Comparison of ENCODE assay signal across 8 cellular contexts in genomic region chr6:36442083-36442670, GRCh38. TPM values are rescaled to one million over a fixed set of nuclear protein-coding genes. Genes with fewer than 3 reads are reported as not detected.
DNase-seq lines count a peak whose midpoint lies in the region; ATAC-seq, FAIRE-seq and TF ChIP-seq lines count a peak whose summit lies in the region.

No MANE protein-coding gene starts in this region.

- H3K4me1 ChIP-seq in SK-N-SH (ENCODE audit: control insufficient read depth in 1 of 2, insufficient read depth in 2 of 2, low read depth in 1 of 2, low read length in 1 of 2) (peaks cover 17 to 23% of the 10 kb centered on the region in 2 experiments; a peak in 3 of 4 replicates), keratinocyte (ENCODE audit: control insufficient read depth, extremely low read depth, insufficient read depth, low read length) (peaks cover 32% of the 10 kb centered on the region), subcutaneous abdominal adipose tissue (ENCODE audit: control insufficient read depth in 5 of 5, insufficient read depth in 5 of 5, low read length in 5 of 5) (peaks cover 8 to 40% (median 31%) of the 10 kb centered on the region in 5 donors)

- H3K4me3 ChIP-seq in SK-N-SH (ENCODE audit: low read depth in 2 of 2, low read length in 1 of 2) (peak overlapping the region; percentile 72 to 95), keratinocyte (ENCODE audit: control insufficient read depth in 2 of 3, extremely low read depth in 1 of 3, insufficient read depth in 2 of 3, low read depth in 1 of 3, low read length in 3 of 3) (peak overlapping the region; percentile 68 to 96 (median 96)), subcutaneous abdominal adipose tissue (ENCODE audit: low read depth in 1 of 5, low read length in 5 of 5) (peak overlapping the region; percentile 90 to 98 (median 97))

- H3F3A ChIP-seq in SK-N-SH (replicated peaks; ENCODE audit: insufficient read depth): peaks cover 43% of the 10 kb centered on the region

- H3K27me3 ChIP-seq in SK-N-SH (ENCODE audit: insufficient read depth): no peaks in the 10 kb centered on the region
- no peaks in the 10 kb centered on the region for H3K27me3 ChIP-seq in keratinocyte (ENCODE audit: control insufficient read depth, extremely low read depth, insufficient read depth, low read length)
- H3K27me3 ChIP-seq in subcutaneous abdominal adipose tissue (ENCODE audit: control insufficient read depth in 5 of 5, insufficient read depth in 4 of 5, low read length in 5 of 5): no peaks in the 10 kb centered on the region

- dilution Hi-C loops in keratinocyte (cut with MboI; ENCODE audit: extremely low pct_ligation_motif_present, low sequenced_read_pairs): no loop called here

- DNase-seq in SK-N-SH: no peak
- no peak for DNase-seq in keratinocyte (ENCODE audit: low read depth, low spot score)
- DNase-seq in DMS153 treated with DMSO at 0.1 percent for 48 hours (lab: John Stamatoyannopoulos, UW; ENCODE audit: unreplicated experiment): no peak

- peak overlapping the region; percentile 98 for H3K9ac ChIP-seq in SK-N-SH
- peak overlapping the region; percentile 93 for H3K9ac ChIP-seq in keratinocyte (ENCODE audit: control insufficient read depth, extremely low read depth, insufficient read depth, low read length)
- H3K9ac ChIP-seq in subcutaneous abdominal adipose tissue (ENCODE audit: low read length in 5 of 5): peak overlapping the region; percentile 71 to 98 (median 86)

- H3K9me2 ChIP-seq in SK-N-SH: no peaks in the 10 kb centered on the region

- H3K27ac ChIP-seq in SK-N-SH (ENCODE audit: low read depth in 2 of 2, low read length in 1 of 2): peak overlapping the region; percentile 89 to 91
- peak overlapping the region; percentile 89 for H3K27ac ChIP-seq in keratinocyte (ENCODE audit: control insufficient read depth, insufficient read depth, low read length)
- H3K27ac ChIP-seq in subcutaneous abdominal adipose tissue (ENCODE audit: low read depth, low read length): peak overlapping the region; percentile 100

- no peaks in the 10 kb centered on the region for H3K27me3 Mint-ChIP-seq in activated naive CD8-positive, alpha-beta T cell

- H2AFZ ChIP-seq in SK-N-SH (ENCODE audit: low read depth) (peak overlapping the region; percentile 90), keratinocyte (ENCODE audit: control insufficient read depth, low read length) (peak overlapping the region; percentile 81)

- H3K9me3 ChIP-seq in SK-N-SH: no peaks in the 10 kb centered on the region
- H3K9me3 ChIP-seq in keratinocyte (ENCODE audit: control insufficient read depth, low read depth, low read length): no peaks in the 10 kb centered on the region
- H3K9me3 ChIP-seq in subcutaneous abdominal adipose tissue (ENCODE audit: control insufficient read depth in 5 of 5, low read length in 5 of 5): no peaks in the 10 kb centered on the region

- peaks cover 46% of the 10 kb centered on the region for H3K4me1 Mint-ChIP-seq in activated naive CD8-positive, alpha-beta T cell (ENCODE audit: low read depth)

- 77% methylated on average over 12 of the region's 12 CpGs for WGBS in SK-N-SH (ENCODE audit: low lambda C conversion rate)

- no peak for FAIRE-seq in keratinocyte (lab: Jason Lieb, UNC)

- TF ChIP-seq CTCF in SK-N-SH (IDR thresholded peaks at IDR 0.05): no peak
- no peak for TF ChIP-seq CTCF in keratinocyte (optimal IDR thresholded peaks at IDR 0.05 in 1 of 3, IDR thresholded peaks at IDR 0.05 in 1 of 3, conservative IDR thresholded peaks at IDR 0.05 in 1 of 3; ENCODE audit: extremely low read depth in 1 of 3, insufficient read depth in 2 of 3, low read length in 3 of 3)

- CTCF ChIA-PET in SK-N-SH (lab: Yijun Ruan, JAX): interaction anchor here (1.0 kb wide), 1 partner anchor 19 kb away, joined by 4 read pairs; no protein-coding TSS in a partner anchor

- H3K36me3 ChIP-seq in SK-N-SH (replicated peaks in 1 of 2; ENCODE audit: control insufficient read depth in 1 of 2, insufficient read depth in 2 of 2, low read length in 1 of 2) (peaks cover 0 to 7% of the 10 kb centered on the region in 2 experiments), keratinocyte (ENCODE audit: control insufficient read depth in 2 of 2, extremely low read depth in 1 of 2, insufficient read depth in 2 of 2, low read length in 2 of 2) (no peaks in the 10 kb centered on the region), subcutaneous abdominal adipose tissue (ENCODE audit: control insufficient read depth in 5 of 5, insufficient read depth in 5 of 5, low read length in 5 of 5) (no peaks in the 10 kb centered on the region)

- no peaks in the 10 kb centered on the region for H3K9me3 Mint-ChIP-seq in activated naive CD8-positive, alpha-beta T cell (ENCODE audit: low read depth)

- no peak for TF ChIP-seq EP300 in SK-N-SH (IDR thresholded peaks at IDR 0.05; ENCODE audit: borderline replicate concordance in 1 of 2, low read depth in 1 of 2, low read length in 1 of 2)

- POLR2A ChIA-PET in SK-N-SH (lab: Yijun Ruan, JAX): interaction anchor here (0.8 kb wide), 1 partner anchor 46 kb away, joined by 3 read pairs; no protein-coding TSS in a partner anchor

- H3K4me2 ChIP-seq in SK-N-SH (peak overlapping the region; percentile 76), keratinocyte (ENCODE audit: control insufficient read depth, extremely low read depth, insufficient read depth, low read depth, low read length) (peak overlapping the region; percentile 92)

- no peak for ATAC-seq in SK-N-SH treated with all-trans-retinoic acid at 6 μM for 48 hours
- ATAC-seq in HG02623 (IDR thresholded peaks at IDR 0.05; ENCODE audit: unreplicated experiment): no peak
- no peak for ATAC-seq in HG03439 (IDR thresholded peaks at IDR 0.05; ENCODE audit: unreplicated experiment)

- no peak for TF ChIP-seq RAD21 in SK-N-SH (IDR thresholded peaks at IDR 0.05; ENCODE audit: low read length)

- H3K9me1 ChIP-seq in keratinocyte (ENCODE audit: control insufficient read depth, extremely low read depth, insufficient read depth, low read length): peaks cover 3% of the 10 kb centered on the region

- peak overlapping the region; percentile 96 for H3K27ac Mint-ChIP-seq in activated naive CD8-positive, alpha-beta T cell

- H4K20me1 ChIP-seq in SK-N-SH (ENCODE audit: insufficient read depth): peaks cover 9% of the 10 kb centered on the region; the same call in 1 of the 2 replicates
- no peaks in the 10 kb centered on the region for H4K20me1 ChIP-seq in keratinocyte (ENCODE audit: control insufficient read depth, extremely low read depth, insufficient read depth, low read length)

- no peaks in the 10 kb centered on the region for H3K36me3 Mint-ChIP-seq in activated naive CD8-positive, alpha-beta T cell

- peaks cover 45% of the 10 kb centered on the region for H3K79me2 ChIP-seq in SK-N-SH (ENCODE audit: insufficient read depth)
- H3K79me2 ChIP-seq in keratinocyte (ENCODE audit: control insufficient read depth, insufficient read depth, low read length): peaks cover 29% of the 10 kb centered on the region

- H3K4me3 Mint-ChIP-seq in activated naive CD8-positive, alpha-beta T cell: peak overlapping the region; percentile 95

TF ChIP-seq in SK-N-SH, 30 proteins besides CTCF, POLR2A, EP300 and RAD21 (continues in another document):
- TF ChIP-seq NRF1 (IDR thresholded peaks at IDR 0.05; ENCODE audit: low read depth, low read length): no peak

TF ChIP-seq in SK-N-SH treated with all-trans-retinoic acid at 6 μM for 48 hours, 23 proteins besides CTCF, POLR2A, EP300 and RAD21 (continues in another document):
- no peak for TF ChIP-seq PPARA (CRISPR knock-in tag; IDR thresholded peaks at IDR 0.05; ENCODE audit: borderline replicate concordance)
- TF ChIP-seq TCF4 (CRISPR knock-in tag; IDR thresholded peaks at IDR 0.05; ENCODE audit: borderline replicate concordance): no peak

RNA-seq across cellular contexts. Expression of gene PXT1, which starts 0.5 kb away (rescaled TPM):
- polyA plus RNA-seq in SK-N-SH (2012; rRNA removed) (not detected in 2 replicates), keratinocyte (0.06 to 0.08 TPM (median 0.06 TPM) in 3 replicates)
- polyA plus RNA-seq in SK-N-SH (2012; cell fraction: cytosol; rRNA removed): 0.04 TPM in 1 of 2 replicates, not detected in the other
- polyA plus RNA-seq in SK-N-SH (2012; cell fraction: nucleus; rRNA removed): 0.04 TPM in 1 of 2 replicates, not detected in the other
- not detected for polyA plus RNA-seq in keratinocyte (2011; ENCODE audit: low read depth)
- polyA plus RNA-seq in keratinocyte (2011; cell fraction: cytosol; rRNA removed): 0.09 TPM in 1 of 2 replicates, not detected in the other
- not detected in 2 replicates for polyA plus RNA-seq in keratinocyte (2011; cell fraction: nucleus; rRNA removed)
- 0.07 TPM in 1 of 2 replicates, not detected in the other for polyA plus RNA-seq in keratinocyte (2012; ENCODE audit: low replicate concordance)
- 0.16 TPM in 1 of 3 replicates, not detected in the others for polyA minus RNA-seq in keratinocyte
- polyA minus RNA-seq in keratinocyte (2011; cell fraction: cytosol; rRNA and poly(A)+ RNA removed): not detected
- not detected in 2 replicates for polyA minus RNA-seq in keratinocyte (2011; cell fraction: nucleus; rRNA and poly(A)+ RNA removed)

RNA-seq across cellular contexts. Expression of gene KCTD20, which starts 0.6 kb away (rescaled TPM):
- polyA plus RNA-seq in SK-N-SH (2012; rRNA removed) (29.0 and 36.1 TPM in 2 replicates), keratinocyte (23.3 to 31.8 TPM (median 24.8 TPM) in 3 replicates)
- polyA plus RNA-seq in SK-N-SH (2012; cell fraction: cytosol; rRNA removed): 42.9 and 44.4 TPM in 2 replicates
- polyA plus RNA-seq in SK-N-SH (2012; cell fraction: nucleus; rRNA removed): 10.2 and 17.5 TPM in 2 replicates
- polyA plus RNA-seq in keratinocyte (2011; ENCODE audit: low read depth): 5.6 TPM
- polyA plus RNA-seq in keratinocyte (2011; cell fraction: cytosol; rRNA removed): 18.1 and 27.3 TPM in 2 replicates
- polyA plus RNA-seq in keratinocyte (2011; cell fraction: nucleus; rRNA removed): 16.0 TPM in 2 replicates
- polyA plus RNA-seq in keratinocyte (2012; ENCODE audit: low replicate concordance): 10.2 and 15.8 TPM in 2 replicates
- 24.9 to 33.7 TPM (median 28.3 TPM) in 3 replicates for polyA minus RNA-seq in keratinocyte
- 24.4 TPM for polyA minus RNA-seq in keratinocyte (2011; cell fraction: cytosol; rRNA and poly(A)+ RNA removed)
- polyA minus RNA-seq in keratinocyte (2011; cell fraction: nucleus; rRNA and poly(A)+ RNA removed): 14.1 and 26.8 TPM in 2 replicates

RNA-seq across cellular contexts. Expression of gene ETV7, which starts 54.7 kb away (rescaled TPM):
- polyA plus RNA-seq in SK-N-SH (2012; rRNA removed): 0.31 and 0.39 TPM in 2 replicates
- polyA plus RNA-seq in SK-N-SH (2012; cell fraction: cytosol; rRNA removed): 0.12 and 0.29 TPM in 2 replicates
- 0.42 and 0.58 TPM in 2 replicates for polyA plus RNA-seq in SK-N-SH (2012; cell fraction: nucleus; rRNA removed)
- 0.22 to 0.27 TPM (median 0.25 TPM) in 3 replicates for polyA plus RNA-seq in keratinocyte
- 0.30 TPM for polyA plus RNA-seq in keratinocyte (2011; ENCODE audit: low read depth)
- polyA plus RNA-seq in keratinocyte (2011; cell fraction: cytosol; rRNA removed): 0.10 and 0.15 TPM in 2 replicates
- polyA plus RNA-seq in keratinocyte (2011; cell fraction: nucleus; rRNA removed): 0.12 and 0.19 TPM in 2 replicates
- 0.42 and 0.47 TPM in 2 replicates for polyA plus RNA-seq in keratinocyte (2012; ENCODE audit: low replicate concordance)
- polyA minus RNA-seq in keratinocyte: 0.40 to 0.98 TPM in 2 of 3 replicates, not detected in the other
- polyA minus RNA-seq in keratinocyte (2011; cell fraction: cytosol; rRNA and poly(A)+ RNA removed): not detected
- polyA minus RNA-seq in keratinocyte (2011; cell fraction: nucleus; rRNA and poly(A)+ RNA removed): not detected in 2 replicates
